11 cellular contexts compared by ENCODE assay signal in the genomic region with DNA sequence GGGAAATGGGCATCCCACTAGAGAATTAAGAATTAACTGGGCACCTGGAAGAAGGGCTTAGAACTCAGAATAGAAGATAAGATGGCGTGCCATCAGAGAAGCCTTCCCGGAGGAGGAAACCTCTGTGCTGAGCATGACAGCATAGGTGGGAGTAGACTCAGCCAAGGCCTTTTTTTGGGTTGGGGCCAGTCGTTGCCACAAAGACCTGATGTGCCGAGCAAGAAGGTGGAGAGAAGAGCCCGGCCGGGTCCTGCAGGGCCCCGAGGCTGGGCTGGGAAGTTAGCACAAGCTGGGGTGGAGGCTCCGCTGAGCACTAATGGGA. TPM values are rescaled to one million over a fixed set of nuclear protein-coding genes. Genes with fewer than 3 reads are reported as not detected.
DNase-seq lines count a peak whose midpoint lies in the region; ATAC-seq and TF ChIP-seq lines count a peak whose summit lies in the region.
"Had no signal": no experiment of that assay in that cellular context is flagged by ENCODE, and none has a peak within 500 bp of the region (broad histone marks: within the 10 kb centered on the region; RNA-seq: fewer than 3 reads in every experiment).

No MANE protein-coding gene starts in this region.

- no peaks in the 10 kb centered on the region for H3K9me3 Mint-ChIP-seq in Caco-2 (ENCODE audit: unreplicated experiment)
- H3K9me3 Mint-ChIP-seq in activated naive CD8-positive, alpha-beta T cell treated with anti-CD3 and anti-CD28 coated beads, Interleukin-2, amount 10 ng/mL, durations not matched to agents 7 days and 5 days: no peaks in the 10 kb centered on the region
- H3K9me3 Mint-ChIP-seq in natural killer cell treated with Interleukin-12 subunit alpha and Interleukin-12 subunit beta and Interleukin-15 and Interleukin-18, amount 100 ng/mL, for 72 hours: no peaks in the 10 kb centered on the region

- H3K9me3 ChIP-seq in Caco-2: no peaks in the 10 kb centered on the region
- H3K9me3 ChIP-seq: prostate gland had no signal

- no peaks in the 10 kb centered on the region for H3K4me1 Mint-ChIP-seq in Caco-2 (ENCODE audit: low read depth, unreplicated experiment)
- H3K4me1 Mint-ChIP-seq in activated naive CD8-positive, alpha-beta T cell treated with anti-CD3 and anti-CD28 coated beads, Interleukin-2, amount 10 ng/mL, durations not matched to agents 7 days and 5 days: no peaks in the 10 kb centered on the region
- peaks cover 5 to 15% of the 10 kb centered on the region in 2 donors for H3K4me1 Mint-ChIP-seq in natural killer cell treated with Interleukin-12 subunit alpha and Interleukin-12 subunit beta and Interleukin-15 and Interleukin-18, amount 100 ng/mL, for 72 hours (ENCODE audit: low read depth in 2 of 2)

- H3K27ac Mint-ChIP-seq in Caco-2 (ENCODE audit: unreplicated experiment): no peak overlapping the region
- no peak overlapping the region for H3K27ac Mint-ChIP-seq in activated naive CD8-positive, alpha-beta T cell treated with anti-CD3 and anti-CD28 coated beads, Interleukin-2, amount 10 ng/mL, durations not matched to agents 7 days and 5 days
- no peak overlapping the region for H3K27ac Mint-ChIP-seq in natural killer cell treated with Interleukin-12 subunit alpha and Interleukin-12 subunit beta and Interleukin-15 and Interleukin-18, amount 100 ng/mL, for 72 hours

- POLR2A ChIA-PET in Caco-2 (lab: Charles Lee): no interaction called here
- POLR2A ChIA-PET in activated naive CD8-positive, alpha-beta T cell treated with anti-CD3 and anti-CD28 coated beads, Interleukin-2, amount 10 ng/mL, durations not matched to agents 7 days and 5 days (lab: Charles Lee): no interaction called here

- CTCF ChIA-PET in Caco-2 (lab: Charles Lee): no interaction called here

- H3K27me3 ChIP-seq in Caco-2 (replicated peaks; ENCODE audit: control insufficient read depth, insufficient read depth, low read length): peaks cover 2% of the 10 kb centered on the region

- H3K36me3 ChIP-seq in Caco-2 (ENCODE audit: control insufficient read depth, insufficient read depth, low read length): no peaks in the 10 kb centered on the region
- H3K36me3 ChIP-seq: prostate gland had no signal

- H3K4me1 ChIP-seq in Caco-2: no peaks in the 10 kb centered on the region
- H3K4me1 ChIP-seq: prostate gland had no signal

- no peak overlapping the region for H3K4me3 ChIP-seq in Caco-2 (ENCODE audit: low read depth, low read length)

- H3K27me3 Mint-ChIP-seq in Caco-2 (ENCODE audit: insufficient read depth, unreplicated experiment): peaks cover 15% of the 10 kb centered on the region
- peaks cover 60% of the 10 kb centered on the region for H3K27me3 Mint-ChIP-seq in activated naive CD8-positive, alpha-beta T cell treated with anti-CD3 and anti-CD28 coated beads, Interleukin-2, amount 10 ng/mL, durations not matched to agents 7 days and 5 days
- peaks cover 34 to 37% of the 10 kb centered on the region in 2 donors for H3K27me3 Mint-ChIP-seq in natural killer cell treated with Interleukin-12 subunit alpha and Interleukin-12 subunit beta and Interleukin-15 and Interleukin-18, amount 100 ng/mL, for 72 hours

- no peak for ATAC-seq in activated naive CD8-positive, alpha-beta T cell treated with anti-CD3 and anti-CD28 coated beads, Interleukin-2, amount 10 ng/mL, durations not matched to agents 7 days and 5 days (ENCODE audit: low read depth)
- ATAC-seq in natural killer cell treated with Interleukin-12 subunit alpha and Interleukin-12 subunit beta and Interleukin-15 and Interleukin-18, amount 100 ng/mL, for 72 hours: no peak

- no peak for TF ChIP-seq CTCF in Caco-2 (IDR thresholded peaks at IDR 0.05; ENCODE audit: insufficient read depth in 1 of 2, low read depth in 1 of 2, low read length in 1 of 2, severe bottlenecking in 1 of 2, unreplicated experiment in 1 of 2)

- H3K36me3 Mint-ChIP-seq in Caco-2 (ENCODE audit: insufficient read depth, unreplicated experiment): peaks cover 7% of the 10 kb centered on the region
- no peaks in the 10 kb centered on the region for H3K36me3 Mint-ChIP-seq in activated naive CD8-positive, alpha-beta T cell treated with anti-CD3 and anti-CD28 coated beads, Interleukin-2, amount 10 ng/mL, durations not matched to agents 7 days and 5 days
- no peaks in the 10 kb centered on the region for H3K36me3 Mint-ChIP-seq in natural killer cell treated with Interleukin-12 subunit alpha and Interleukin-12 subunit beta and Interleukin-15 and Interleukin-18, amount 100 ng/mL, for 72 hours

- intact Hi-C loops in Caco-2 (cut with micrococcal nuclease; ENCODE audit: unreplicated experiment): loop anchor here (5.0 kb wide), 1 partner anchor 37 kb away; no protein-coding TSS in a partner anchor

- H3K4me3 Mint-ChIP-seq in Caco-2 (ENCODE audit: unreplicated experiment): peak overlapping the region; percentile 72
- peak overlapping the region; percentile 58 for H3K4me3 Mint-ChIP-seq in activated naive CD8-positive, alpha-beta T cell treated with anti-CD3 and anti-CD28 coated beads, Interleukin-2, amount 10 ng/mL, durations not matched to agents 7 days and 5 days
- peak overlapping the region; percentile 61 for H3K4me3 Mint-ChIP-seq in natural killer cell treated with Interleukin-12 subunit alpha and Interleukin-12 subunit beta and Interleukin-15 and Interleukin-18, amount 100 ng/mL, for 72 hours

- no TSS peak for BruUV-seq in Caco-2 (replicated peaks; lab: Mats Ljungman, UMichigan)

- DNase-seq in AG08396 (ENCODE audit: low spot score) (peak; percentile 8), Caco-2 (no peak), NCI-H1092 (lab: John Stamatoyannopoulos, UW) (no peak), epidermal melanocyte (ENCODE audit: insufficient read length, low spot score) (no peak), NCI-H1048 (lab: John Stamatoyannopoulos, UW) (no peak), NCI-H2081 (lab: John Stamatoyannopoulos, UW) (no peak)
- no peak for DNase-seq in activated naive CD8-positive, alpha-beta T cell treated with anti-CD3 and anti-CD28 coated beads, Interleukin-2, amount 10 ng/mL, durations not matched to agents 7 days and 5 days
- no peak for DNase-seq in natural killer cell treated with Interleukin-12 subunit alpha and Interleukin-12 subunit beta and Interleukin-15 and Interleukin-18, amount 100 ng/mL, for 72 hours (ENCODE audit: low spot score)
- DNase-seq: MV-4-11, NCI-H2227 treated with DMSO at 0.1 percent for 48 hours had no signal

RNA-seq across cellular contexts. Expression of gene RAB11FIP4, which starts 1.1 kb away (rescaled TPM):
- 84.2 and 90.3 TPM in 2 replicates for total RNA-seq in Caco-2 (2022)
- total RNA-seq in activated naive CD8-positive, alpha-beta T cell treated with anti-CD3 and anti-CD28 coated beads, Interleukin-2, amount 10 ng/mL, durations not matched to agents 7 days and 5 days: 10 to 100 TPM; 38.5 to 42.0 TPM
- 10 to 100 TPM; 16.2 to 21.6 TPM for total RNA-seq in natural killer cell treated with Interleukin-12 subunit alpha and Interleukin-12 subunit beta and Interleukin-15 and Interleukin-18, amount 100 ng/mL, for 72 hours
